In the genomic region with DNA sequence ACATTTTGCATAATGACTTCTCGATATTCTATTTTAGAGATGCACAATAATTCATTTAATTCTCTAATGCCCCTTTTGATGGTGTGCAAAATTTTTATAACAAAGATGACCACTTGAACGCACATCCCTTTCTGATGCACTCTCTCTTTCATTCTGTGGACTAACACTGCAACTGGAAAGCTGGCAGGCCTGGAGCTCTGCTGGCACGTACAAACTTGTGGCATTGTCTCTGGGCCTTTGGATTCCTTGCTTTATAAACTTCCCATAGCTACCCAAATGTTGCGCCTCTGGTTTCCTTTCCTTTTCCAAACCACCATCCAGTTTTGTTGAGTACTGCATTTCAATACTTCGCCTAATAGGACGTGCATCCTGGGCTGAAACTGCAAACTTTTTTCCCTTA, we compare ENCODE assay signal across 31 cellular contexts.
"Had no signal": no experiment of that assay in that cellular context is flagged by ENCODE, and none has a peak within 500 bp of the region (broad histone marks: within the 10 kb centered on the region; RNA-seq: fewer than 3 reads in every experiment).

No MANE protein-coding gene starts in this region.

- H3K27ac ChIP-seq: brain microvascular endothelial cell, esophagus muscularis mucosa, foreskin keratinocyte, gastrocnemius medialis, WERI-Rb-1 had no signal

- H3K36me3 ChIP-seq: brain microvascular endothelial cell, esophagus muscularis mucosa, gastrocnemius medialis, WERI-Rb-1 had no signal

- ATAC-seq: activated CD4-positive, CD25-positive, alpha-beta regulatory T cell treated with anti-CD3 and anti-CD28 coated beads, Interleukin-2, amount 50 U/mL, for 24 hours; activated CD8-positive, alpha-beta T cell treated with anti-CD3 and anti-CD28 coated beads for 36 hours; activated T-cell treated with anti-CD3 and anti-CD28 coated beads, Interleukin-2, amount 50 U/mL, for 4 hours; activated T-helper 17 cell treated with anti-CD3 and anti-CD28 coated beads, Interleukin-2, amount 50 U/mL, for 72 hours; effector memory CD8-positive, alpha-beta T cell; foreskin keratinocyte; gastrocnemius medialis; T-helper 17 cell had no signal

- DNase-seq: activated B cell treated with CpG ODN at 0.5 μM for 24 hours; activated CD4-positive, alpha-beta T cell treated with anti-CD3 and anti-CD28 coated beads for 48 hours; activated CD4-positive, alpha-beta T cell treated with anti-CD3 and anti-CD28 coated beads, Interleukin-2, amount 50 U/mL, for 1 hour; activated CD4-positive, alpha-beta T cell treated with anti-CD3 and anti-CD28 coated beads, Interleukin-2, amount 50 U/mL, for 48 hours; activated CD8-positive, alpha-beta memory T cell treated with anti-CD3 and anti-CD28 coated beads for 24 hours; activated CD8-positive, alpha-beta T cell treated with anti-CD3 and anti-CD28 coated beads for 36 hours; activated effector memory CD4-positive, alpha-beta T cell treated with Interleukin-2 at 50 U/mL for 16 hours; activated gamma-delta T cell treated with Interleukin-2 at 50 U/mL for 16 hours; activated naive CD4-positive, alpha-beta T cell treated with anti-CD3 and anti-CD28 coated beads, Interleukin-2, amount 50 U/mL, for 16 hours; activated naive CD4-positive, alpha-beta T cell treated with Interleukin-2 at 50 U/mL for 16 hours; activated T-cell treated with anti-CD3 and anti-CD28 coated beads, Interleukin-2, amount 50 U/mL, for 4 hours; amniotic stem cell; brain microvascular endothelial cell; caudate nucleus; cortex of kidney; dermis blood vessel endothelial cell; effector CD4-positive, alpha-beta T cell; effector memory CD8-positive, alpha-beta T cell; erythroblast; foreskin keratinocyte; gastrocnemius medialis; glutamatergic neuron; T-helper 1 cell; T-helper 17 cell; T1000; WERI-Rb-1 had no signal

- FAIRE-seq: astrocyte, colon had no signal

- H3K4me3 ChIP-seq: esophagus muscularis mucosa, gastrocnemius medialis had no signal

- H3K27me3 ChIP-seq: brain microvascular endothelial cell, esophagus muscularis mucosa, foreskin keratinocyte, gastrocnemius medialis had no signal

- H3K4me1 ChIP-seq: gastrocnemius medialis had no signal

- H3K9me3 ChIP-seq: esophagus muscularis mucosa, gastrocnemius medialis had no signal
